Comparison of ENCODE assay signal across 14 cellular contexts in genomic region chr9:95854386-95855015, GRCh38. TPM values are rescaled to one million over a fixed set of nuclear protein-coding genes. Genes with fewer than 3 reads are reported as not detected.
DNase-seq lines count a peak whose midpoint lies in the region; ATAC-seq, FAIRE-seq and TF ChIP-seq lines count a peak whose summit lies in the region.
"Had no signal": no experiment of that assay in that cellular context is flagged by ENCODE, and none has a peak within 500 bp of the region (broad histone marks: within the 10 kb centered on the region; RNA-seq: fewer than 3 reads in every experiment).

No MANE protein-coding gene starts in this region.

- no peak for ATAC-seq in HG03521 (IDR thresholded peaks at IDR 0.05; ENCODE audit: unreplicated experiment)
- ATAC-seq: left cardiac atrium had no signal

- H3K4me3 Mint-ChIP-seq in HFFc6, result peak overlapping the region; percentile 45
- H3K4me3 Mint-ChIP-seq: B cell had no signal

- H3K4me1 Mint-ChIP-seq in HFFc6 (ENCODE audit: low read depth), result peaks cover 78% of the 10 kb centered on the region

- peaks cover 3% of the 10 kb centered on the region for H3K79me2 ChIP-seq in ACC112 (ENCODE audit: control insufficient read depth, insufficient read depth, low read length, unreplicated experiment)

- in situ Hi-C loops in GM13976 (cut with MboI; ENCODE audit: low sequenced_read_pairs, unreplicated experiment), result no loop called here

- H3K36me3 ChIP-seq in ACC112 (ENCODE audit: insufficient read depth, low read length), result 0 out of 2 replicates have a peak, but pooled peaks cover 1% of the 10 kb centered on the region

- peaks cover 59% of the 10 kb centered on the region for H3K4me1 ChIP-seq in ACC112 (ENCODE audit: control insufficient read depth, insufficient read depth, low read length, unreplicated experiment)

- H3K27ac ChIP-seq in ACC112 (ENCODE audit: low read depth, low read length), result peak overlapping the region; percentile 69
- H3K27ac ChIP-seq: PC-9 had no signal

- no peaks in the 10 kb centered on the region for H3K9me3 Mint-ChIP-seq in HFFc6

- DNase-seq in HFFc6 (peak; percentile 71), amniotic epithelial cell (ENCODE audit: low read depth) (peak; percentile 63), foreskin fibroblast (peak; percentile 40 to 68), HK-2 (ENCODE audit: unreplicated experiment) (no peak), GM13976 (ENCODE audit: low spot score) (no peak), urothelium cell line (ENCODE audit: low spot score) (no peak)
- DNase-seq: activated CD4-positive, alpha-beta T cell treated with anti-CD3 and anti-CD28 coated beads, Interleukin-2, amount 50 U/mL, for 1 hour; anterior cingulate cortex; left cardiac atrium; NCI-H1417 had no signal

- peak overlapping the region; percentile 38 for H3K27ac Mint-ChIP-seq in HFFc6
- H3K27ac Mint-ChIP-seq: B cell had no signal

- H2AFZ ChIP-seq in ACC112 (ENCODE audit: low read length, unreplicated experiment), result no peak overlapping the region
- H2AFZ ChIP-seq: PC-9 had no signal

- H3K36me3 Mint-ChIP-seq in HFFc6 (ENCODE audit: low read depth), result peaks cover 12% of the 10 kb centered on the region

- no peaks in the 10 kb centered on the region for H3K27me3 Mint-ChIP-seq in HFFc6 (ENCODE audit: insufficient read depth)
- H3K27me3 Mint-ChIP-seq: B cell had no signal

- H3K4me3 ChIP-seq in ACC112 (ENCODE audit: low read depth, low read length) (peak overlapping the region; percentile 48), foreskin fibroblast (ENCODE audit: low read depth in 1 of 2, low read length in 2 of 2) (no peak overlapping the region)
- H3K4me3 ChIP-seq: PC-9 had no signal

- no peak for FAIRE-seq in urothelium cell line (lab: Jason Lieb, UNC)

- H3K27me3 ChIP-seq in ACC112 (ENCODE audit: insufficient read depth, low read length), result no peaks in the 10 kb centered on the region

- TF ChIP-seq CTCF in HFFc6 (IDR thresholded peaks at IDR 0.05), result no peak
- no peak for TF ChIP-seq CTCF in foreskin fibroblast (IDR thresholded peaks at IDR 0.05; ENCODE audit: low read depth, low read length)
- no peak for TF ChIP-seq CTCF in GM13976 (IDR thresholded peaks at IDR 0.05; ENCODE audit: borderline replicate concordance, control extremely low read depth, extremely low read depth, insufficient read depth, missing control alignments)

RNA-seq across cellular contexts. Expression of gene ERCC6L2, which starts 21.0 kb away (rescaled TPM):
- 10 to 100 TPM; 26.2 to 31.4 (median 29.7) TPM for total RNA-seq in HFFc6 (2021; fragmentation: NEBNext Ultra II Directional; extraction: Animal tissue kit (Norgen Biotek cat#: 25700))

Comparison
In these comparisons a context has a peak if more than half of its experiments do, and no peak if none do; other contexts are left out.
1. DNase-seq: peak in HFFc6 (single experiment), amniotic epithelial cell (single experiment) and foreskin fibroblast (2 of 2); none in HK-2 (single experiment), GM13976 (single experiment) and urothelium cell line (single experiment).